Comparison of ENCODE assay signal across 11 cellular contexts in the genomic region with DNA sequence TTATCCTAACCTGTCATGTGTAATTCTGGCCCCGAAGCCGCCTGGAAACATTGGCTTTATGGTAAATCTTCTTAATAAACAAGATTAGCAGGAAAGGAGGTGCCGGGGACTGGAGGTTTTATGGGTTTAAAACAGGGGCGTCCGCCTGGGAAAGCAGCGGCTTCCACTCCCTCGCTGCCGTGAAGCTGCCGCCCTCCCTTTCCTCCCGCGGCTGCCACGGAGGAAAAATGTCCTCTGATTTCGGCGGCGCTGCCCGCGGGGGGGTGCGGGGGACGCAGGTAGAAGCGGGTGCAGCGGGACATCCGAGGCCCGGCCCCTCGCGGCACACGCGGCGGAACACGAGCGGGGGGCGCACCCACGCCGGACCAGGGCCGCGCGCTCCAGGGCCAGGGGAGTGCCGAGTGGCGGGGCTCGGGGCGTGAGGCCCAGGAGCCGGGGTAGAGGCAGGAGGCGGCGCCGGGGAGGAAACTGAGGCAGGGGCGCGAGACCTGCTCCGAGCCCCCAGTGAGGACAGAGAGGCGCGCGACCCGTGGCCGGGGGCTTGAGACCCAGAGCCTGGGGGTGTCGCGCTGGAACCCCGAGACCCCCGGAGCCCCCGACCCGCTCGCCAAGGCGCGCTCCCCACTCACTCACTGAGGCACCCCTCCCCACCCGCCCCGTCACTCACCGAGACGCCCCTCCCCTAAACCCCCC. TPM values are rescaled to one million over a fixed set of nuclear protein-coding genes. Genes with fewer than 3 reads are reported as not detected.
A peak's percentile ranks its signal among the peaks of the same experiment; 100 is the strongest.
DNase-seq lines count a peak whose midpoint lies in the region; ATAC-seq and TF ChIP-seq lines count a peak whose summit lies in the region.
"Had no signal": no experiment of that assay in that cellular context is flagged by ENCODE, and none has a peak within 500 bp of the region (broad histone marks: within the 10 kb centered on the region; RNA-seq: fewer than 3 reads in every experiment).

No MANE protein-coding gene starts in this region.

- H3K27ac ChIP-seq in Peyer's patch (peak overlapping the region in 1 of 4 donors; percentile 39), right cardiac atrium (ENCODE audit: low read length) (no peak overlapping the region), prostate gland (peak overlapping the region; percentile 24 to 38), foreskin keratinocyte (no peak overlapping the region)
- H3K27ac ChIP-seq: brain microvascular endothelial cell, neutrophil had no signal

- ATAC-seq in right cardiac atrium (no peak), foreskin keratinocyte (no peak)

- peak overlapping the region in 3 of 4 donors; percentile 2 to 58 (median 56) for H3K4me3 ChIP-seq in Peyer's patch
- peak overlapping the region; percentile 21 for H3K4me3 ChIP-seq in right cardiac atrium (ENCODE audit: low read length)
- peak overlapping the region; percentile 49 to 55 for H3K4me3 ChIP-seq in prostate gland

- CTCF ChIA-PET in HEK293T (lab: Yijun Ruan, JAX): no interaction called here

- in situ Hi-C loops in KBM-7 (cut with MboI; ENCODE audit: low pct_unique_long_range_greater_than_20kb, low sequenced_read_pairs): no loop called here

- H3K36me3 ChIP-seq in Peyer's patch (no peaks in the 10 kb centered on the region), prostate gland (no peaks in the 10 kb centered on the region)
- H3K36me3 ChIP-seq: brain microvascular endothelial cell, neutrophil had no signal

- no peak for TF ChIP-seq CTCF in Peyer's patch (IDR thresholded peaks at IDR 0.05)
- TF ChIP-seq CTCF in prostate gland (IDR thresholded peaks at IDR 0.05): no peak
- no peak for TF ChIP-seq CTCF in foreskin keratinocyte (conservative IDR thresholded peaks at IDR 0.05)

- no peaks in the 10 kb centered on the region for H3K27me3 ChIP-seq in Peyer's patch
- H3K27me3 ChIP-seq in right cardiac atrium (ENCODE audit: control insufficient read depth, insufficient read depth): no peaks in the 10 kb centered on the region
- H3K27me3 ChIP-seq in prostate gland (replicated peaks; ENCODE audit: insufficient read depth): no peaks in the 10 kb centered on the region
- H3K27me3 ChIP-seq in foreskin keratinocyte: peaks cover 36% of the 10 kb centered on the region

- H3K9me3 ChIP-seq in Peyer's patch (peaks cover 0 to 6% (median 0%) of the 10 kb centered on the region in 4 donors), right cardiac atrium (ENCODE audit: control insufficient read depth, low read length) (no peaks in the 10 kb centered on the region), prostate gland (no peaks in the 10 kb centered on the region)
- H3K9me3 ChIP-seq: neutrophil had no signal

- POLR2A ChIA-PET in HEK293T (lab: Yijun Ruan, JAX): no interaction called here

- H3K4me1 ChIP-seq in Peyer's patch (peaks cover 0 to 30% (median 8%) of the 10 kb centered on the region in 4 donors), right cardiac atrium (ENCODE audit: control insufficient read depth, insufficient read depth, low read length) (peaks cover 4% of the 10 kb centered on the region), prostate gland (replicated peaks) (no peaks in the 10 kb centered on the region), foreskin keratinocyte (no peaks in the 10 kb centered on the region)

- WGBS in right cardiac atrium: 4% methylated on average over 65 of the region's 65 CpGs
- 4% methylated on average over 50 of the region's 65 CpGs for WGBS in prostate gland

- TF ChIP-seq POLR2A in Peyer's patch (IDR thresholded peaks at IDR 0.05) (no peak), prostate gland (IDR thresholded peaks at IDR 0.05) (no peak)

- DNase-seq in NCI-H1417 (lab: John Stamatoyannopoulos, UW): peak in 2 of 3 experiments; percentile 50 to 63
- DNase-seq in NCI-H1417 treated with DMSO at 0.1 percent for 48 hours (lab: John Stamatoyannopoulos, UW): no peak
- no peak for DNase-seq in Peyer's patch
- no peak for DNase-seq in right cardiac atrium
- DNase-seq in prostate gland (ENCODE audit: low spot score): no peak
- no peak for DNase-seq in foreskin keratinocyte
- no peak for DNase-seq in KBM-7
- no peak for DNase-seq in HEK293T (ENCODE audit: extremely low spot score)
- DNase-seq: activated T-cell treated with anti-CD3 and anti-CD28 coated beads, Interleukin-2, amount 50 U/mL, for 48 hours; brain microvascular endothelial cell had no signal

- intact Hi-C loops in right cardiac atrium (cut with DNase I) (no loop called here), prostate gland (cut with DNase I) (no loop called here)

TF ChIP-seq in HEK293T, 16 proteins besides CTCF, POLR2A, EP300 and RAD21:
- TF ChIP-seq FOXM1 (IDR thresholded peaks at IDR 0.05; ENCODE audit: borderline replicate concordance) (no peak), TARDBP (IDR thresholded peaks at IDR 0.05) (no peak), ARNT (IDR thresholded peaks at IDR 0.05) (no peak), NFRKB (IDR thresholded peaks at IDR 0.05) (no peak), FOXK2 (IDR thresholded peaks at IDR 0.05) (no peak), HDGF (IDR thresholded peaks at IDR 0.05; ENCODE audit: borderline replicate concordance) (no peak), SP1 (IDR thresholded peaks at IDR 0.05) (no peak), ZNF384 (IDR thresholded peaks at IDR 0.05) (no peak), L3MBTL2 (conservative IDR thresholded peaks at IDR 0.05) (no peak)
- TF ChIP-seq, protein P1, sequence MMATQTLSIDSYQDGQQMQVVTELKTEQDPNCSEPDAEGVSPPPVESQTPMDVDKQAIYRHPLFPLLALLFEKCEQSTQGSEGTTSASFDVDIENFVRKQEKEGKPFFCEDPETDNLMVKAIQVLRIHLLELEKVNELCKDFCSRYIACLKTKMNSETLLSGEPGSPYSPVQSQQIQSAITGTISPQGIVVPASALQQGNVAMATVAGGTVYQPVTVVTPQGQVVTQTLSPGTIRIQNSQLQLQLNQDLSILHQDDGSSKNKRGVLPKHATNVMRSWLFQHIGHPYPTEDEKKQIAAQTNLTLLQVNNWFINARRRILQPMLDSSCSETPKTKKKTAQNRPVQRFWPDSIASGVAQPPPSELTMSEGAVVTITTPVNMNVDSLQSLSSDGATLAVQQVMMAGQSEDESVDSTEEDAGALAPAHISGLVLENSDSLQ (IDR thresholded peaks at IDR 0.05): no peak
TF ChIP-seq in HEK293T: peak in this region for 0.

RNA-seq across cellular contexts. Expression of a gene that starts 1.0 kb away (rescaled TPM):
- total RNA-seq in Peyer's patch (10 to 100 TPM; 14.9 to 34.3 (median 21.3) TPM), right cardiac atrium (1 to 10 TPM; 1.5 to 3.9 (median 2.8) TPM), prostate gland (10 to 100 TPM; 26.1 to 55.5 TPM), foreskin keratinocyte (not detected in 2 replicates)
- polyA plus RNA-seq in right cardiac atrium (1.9 TPM), foreskin keratinocyte (not detected in 2 replicates)

Comparison
In these comparisons a context has a peak if more than half of its experiments do, and no peak if none do; other contexts are left out.
1. DNase-seq: peak in NCI-H1417 (2 of 3); none in NCI-H1417 treated with DMSO at 0.1 percent for 48 hours (single experiment), Peyer's patch (0 of 3), right cardiac atrium (0 of 3), prostate gland (single experiment), foreskin keratinocyte (0 of 2), KBM-7 (single experiment) and HEK293T (single experiment).
2. H3K27ac ChIP-seq: peak in prostate gland (2 of 2); none in right cardiac atrium (single experiment) and foreskin keratinocyte (single experiment).
3. Peak in every context shown above with its lines, with median percentiles within 50 percentile points of each other: H3K4me3 ChIP-seq.